9 cellular contexts compared by ENCODE assay signal in the genomic region with DNA sequence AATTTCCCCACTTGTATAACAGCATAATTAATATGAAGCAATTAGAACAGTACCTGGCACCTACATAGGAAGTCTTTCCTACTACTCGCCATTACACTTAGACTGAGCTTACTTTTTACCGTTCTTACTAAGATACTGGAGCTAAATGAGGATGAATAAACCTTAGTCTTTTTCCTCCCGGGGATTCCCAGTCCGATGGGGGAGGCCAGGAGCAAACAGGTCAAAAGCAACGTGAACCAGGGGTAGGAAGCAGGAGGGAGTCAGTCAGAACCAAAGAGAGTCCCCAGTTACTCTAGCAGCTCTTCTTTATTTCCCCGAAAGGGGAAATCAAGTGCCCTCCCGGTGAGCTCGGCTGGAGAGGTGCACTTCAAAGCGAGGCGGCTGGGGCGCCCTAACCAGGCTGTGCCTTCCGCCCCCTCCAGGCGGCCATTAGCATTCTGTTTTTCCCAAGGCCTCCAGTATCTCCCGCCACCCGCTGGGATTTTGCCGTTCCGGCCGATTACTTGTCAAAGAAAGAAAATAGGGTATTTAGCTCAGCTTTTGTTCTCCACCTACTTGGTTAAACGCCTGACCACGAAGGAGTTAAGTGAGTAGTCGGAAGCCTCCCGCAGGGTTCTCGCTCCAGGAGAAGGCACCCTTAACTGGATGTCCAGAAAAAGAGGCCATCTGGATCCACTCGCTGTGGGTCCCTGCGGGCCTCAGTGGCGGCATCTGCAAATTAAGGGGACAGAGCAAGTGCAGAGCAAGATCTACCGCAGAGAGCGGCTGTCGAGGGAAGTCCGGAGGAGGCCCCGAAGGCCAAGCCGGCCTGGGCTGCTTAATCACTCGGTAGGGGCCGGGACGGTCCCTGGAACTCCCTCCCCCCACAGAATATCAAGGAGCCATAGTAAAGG. TPM values are rescaled to one million over a fixed set of nuclear protein-coding genes. Genes with fewer than 3 reads are reported as not detected.
DNase-seq lines count a peak whose midpoint lies in the region; ATAC-seq and TF ChIP-seq lines count a peak whose summit lies in the region.
"Had no signal": no experiment of that assay in that cellular context is flagged by ENCODE, and none has a peak within 500 bp of the region (broad histone marks: within the 10 kb centered on the region; RNA-seq: fewer than 3 reads in every experiment).

No MANE protein-coding gene starts in this region.

- no peak overlapping the region for H2AK5ac ChIP-seq in mesenchymal stem cell (ENCODE audit: low read length, severe bottlenecking)

- no peak overlapping the region for H2BK5ac ChIP-seq in mesenchymal stem cell (ENCODE audit: low read depth, low read length, poor library complexity, severe bottlenecking)

- peak overlapping the region in 1 of 2 experiments; percentile 57 for H3K4me3 ChIP-seq in mesenchymal stem cell (ENCODE audit: insufficient read depth in 1 of 2, low read depth in 1 of 2, low read length in 2 of 2)

- H3K9me3 ChIP-seq in mesenchymal stem cell (ENCODE audit: control insufficient read depth, low read length): no peaks in the 10 kb centered on the region

- TF ChIP-seq CTCF in GM10266 (IDR thresholded peaks at IDR 0.05; ENCODE audit: control insufficient read depth, insufficient read depth, low read depth, missing control alignments): no peak
- TF ChIP-seq CTCF in HFFc6 (IDR thresholded peaks at IDR 0.05): peak; percentile 56

- H3K9me3 Mint-ChIP-seq in HFFc6: no peaks in the 10 kb centered on the region
- H3K9me3 Mint-ChIP-seq in activated naive CD8-positive, alpha-beta T cell treated with anti-CD3 and anti-CD28 coated beads, Interleukin-2, amount 10 ng/mL, durations not matched to agents 7 days and 5 days: no peaks in the 10 kb centered on the region
- H3K9me3 Mint-ChIP-seq: dendritic cell treated with granulocyte-macrophage colony-stimulating factor and Interleukin-4, amounts not matched to agents 40 ng/mL and 50 ng/mL, for 4 days had no signal

- H3K4me2 ChIP-seq in mesenchymal stem cell (ENCODE audit: low read length, poor library complexity, severe bottlenecking): peak overlapping the region; percentile 54

- no peak overlapping the region for H3K27ac ChIP-seq in mesenchymal stem cell (ENCODE audit: low read length, poor library complexity, severe bottlenecking)

- peak overlapping the region; percentile 72 for H3K4me3 Mint-ChIP-seq in HFFc6
- peak overlapping the region; percentile 69 for H3K4me3 Mint-ChIP-seq in activated naive CD8-positive, alpha-beta T cell treated with anti-CD3 and anti-CD28 coated beads, Interleukin-2, amount 10 ng/mL, durations not matched to agents 7 days and 5 days
- H3K4me3 Mint-ChIP-seq: dendritic cell treated with granulocyte-macrophage colony-stimulating factor and Interleukin-4, amounts not matched to agents 40 ng/mL and 50 ng/mL, for 4 days had no signal

- H2BK120ac ChIP-seq in mesenchymal stem cell (ENCODE audit: low read depth, low read length): no peak overlapping the region

- peaks cover 20% of the 10 kb centered on the region for H3K4me1 ChIP-seq in mesenchymal stem cell (ENCODE audit: control insufficient read depth, insufficient read depth, low read depth, low read length)

- H2BK12ac ChIP-seq in mesenchymal stem cell (ENCODE audit: low read length in 2 of 2): no peak overlapping the region

- peak; percentile 27 for DNase-seq in GM10266 (ENCODE audit: extremely low spot score)
- DNase-seq in HFFc6: no peak
- DNase-seq in activated naive CD8-positive, alpha-beta T cell treated with anti-CD3 and anti-CD28 coated beads, Interleukin-2, amount 10 ng/mL, durations not matched to agents 7 days and 5 days: peak; percentile 53
- no peak for DNase-seq in mesenchymal stem cell
- no peak for DNase-seq in activated effector memory CD4-positive, alpha-beta T cell treated with anti-CD3 and anti-CD28 coated beads, Interleukin-2, amount 50 U/mL, for 16 hours
- DNase-seq in DMS153 treated with DMSO at 0.1 percent for 48 hours (lab: John Stamatoyannopoulos, UW; ENCODE audit: unreplicated experiment): no peak
- no peak for DNase-seq in RKO (ENCODE audit: low spot score)

- ATAC-seq in activated naive CD8-positive, alpha-beta T cell treated with anti-CD3 and anti-CD28 coated beads, Interleukin-2, amount 10 ng/mL, durations not matched to agents 7 days and 5 days (ENCODE audit: low read depth): peak; percentile 59
- ATAC-seq in GM18873 (IDR thresholded peaks at IDR 0.05; ENCODE audit: low FRiP score, unreplicated experiment): no peak

- 3% methylated on average over 33 of the region's 35 CpGs for WGBS in mesenchymal stem cell

- no peak overlapping the region for H3K23ac ChIP-seq in mesenchymal stem cell (ENCODE audit: low read length in 2 of 2)

- H3K27me3 ChIP-seq in mesenchymal stem cell (ENCODE audit: control insufficient read depth in 1 of 2, insufficient read depth in 1 of 2, low read length in 2 of 2): peaks cover 83 to 86% of the 10 kb centered on the region in 2 experiments

- no peak overlapping the region for H3K9ac ChIP-seq in mesenchymal stem cell (ENCODE audit: low read length)

- peaks cover 70% of the 10 kb centered on the region for H3K27me3 Mint-ChIP-seq in HFFc6 (ENCODE audit: insufficient read depth)
- H3K27me3 Mint-ChIP-seq in activated naive CD8-positive, alpha-beta T cell treated with anti-CD3 and anti-CD28 coated beads, Interleukin-2, amount 10 ng/mL, durations not matched to agents 7 days and 5 days: peaks cover 87% of the 10 kb centered on the region

- H4K91ac ChIP-seq in mesenchymal stem cell (ENCODE audit: low read length): no peak overlapping the region

- no peak overlapping the region for H3K4ac ChIP-seq in mesenchymal stem cell (ENCODE audit: low read depth in 1 of 2, low read length in 2 of 2)

- no peak overlapping the region for H4K8ac ChIP-seq in mesenchymal stem cell (ENCODE audit: low read length)

- no peaks in the 10 kb centered on the region for H3K36me3 ChIP-seq in mesenchymal stem cell (ENCODE audit: control insufficient read depth in 1 of 2, insufficient read depth in 2 of 2, low read depth in 1 of 2, low read length in 2 of 2)

- no peak overlapping the region for H3K14ac ChIP-seq in mesenchymal stem cell (ENCODE audit: low read length in 2 of 2)

- no peaks in the 10 kb centered on the region for H3K79me1 ChIP-seq in mesenchymal stem cell (replicated peaks; ENCODE audit: low read length, poor library complexity, severe bottlenecking)

- H2AFZ ChIP-seq in mesenchymal stem cell (ENCODE audit: low read depth, low read length): no peak overlapping the region

- no peak overlapping the region for H3K18ac ChIP-seq in mesenchymal stem cell (ENCODE audit: low read depth in 1 of 2, low read length in 2 of 2)

- H3K36me3 Mint-ChIP-seq in HFFc6 (ENCODE audit: low read depth): no peaks in the 10 kb centered on the region; the same call in 1 of the 2 replicates
- H3K36me3 Mint-ChIP-seq in activated naive CD8-positive, alpha-beta T cell treated with anti-CD3 and anti-CD28 coated beads, Interleukin-2, amount 10 ng/mL, durations not matched to agents 7 days and 5 days: no peaks in the 10 kb centered on the region

- POLR2A ChIA-PET in activated naive CD8-positive, alpha-beta T cell treated with anti-CD3 and anti-CD28 coated beads, Interleukin-2, amount 10 ng/mL, durations not matched to agents 7 days and 5 days (lab: Charles Lee): no interaction called here

- no peak overlapping the region for H3K27ac Mint-ChIP-seq in HFFc6
- H3K27ac Mint-ChIP-seq in activated naive CD8-positive, alpha-beta T cell treated with anti-CD3 and anti-CD28 coated beads, Interleukin-2, amount 10 ng/mL, durations not matched to agents 7 days and 5 days: peak overlapping the region; percentile 13
- H3K27ac Mint-ChIP-seq: dendritic cell treated with granulocyte-macrophage colony-stimulating factor and Interleukin-4, amounts not matched to agents 40 ng/mL and 50 ng/mL, for 4 days had no signal

- H3K4me1 Mint-ChIP-seq in HFFc6 (ENCODE audit: low read depth): peaks cover 45% of the 10 kb centered on the region
- H3K4me1 Mint-ChIP-seq in activated naive CD8-positive, alpha-beta T cell treated with anti-CD3 and anti-CD28 coated beads, Interleukin-2, amount 10 ng/mL, durations not matched to agents 7 days and 5 days: peaks cover 40% of the 10 kb centered on the region

- H2BK15ac ChIP-seq in mesenchymal stem cell (ENCODE audit: low read depth, poor library complexity, severe bottlenecking): no peak overlapping the region

RNA-seq across cellular contexts. Expression of a gene that starts 6.3 kb away (rescaled TPM):
- total RNA-seq in HFFc6 (2021; fragmentation: NEBNext Ultra II Directional; extraction: Animal tissue kit (Norgen Biotek cat#: 25700)): not detected
- 10 to 100 TPM; 35.5 to 44.5 TPM for total RNA-seq in activated naive CD8-positive, alpha-beta T cell treated with anti-CD3 and anti-CD28 coated beads, Interleukin-2, amount 10 ng/mL, durations not matched to agents 7 days and 5 days
- not detected for polyA plus RNA-seq in mesenchymal stem cell (2013, experiment 1 of 2)
- polyA plus RNA-seq in mesenchymal stem cell (2013, experiment 2 of 2): not detected

Comparison
In these comparisons a context has a peak if more than half of its experiments do, and no peak if none do; other contexts are left out.
1. DNase-seq: peak in GM10266 (single experiment) and activated naive CD8-positive, alpha-beta T cell treated with anti-CD3 and anti-CD28 coated beads, Interleukin-2, amount 10 ng/mL, durations not matched to agents 7 days and 5 days (single experiment); none in HFFc6 (single experiment), mesenchymal stem cell (single experiment), activated effector memory CD4-positive, alpha-beta T cell treated with anti-CD3 and anti-CD28 coated beads, Interleukin-2, amount 50 U/mL, for 16 hours (single experiment), DMS153 treated with DMSO at 0.1 percent for 48 hours (single experiment) and RKO (single experiment).
2. RNA of a gene that starts 6.3 kb away (total RNA-seq): 35.5 to 44.5 TPM in activated naive CD8-positive, alpha-beta T cell treated with anti-CD3 and anti-CD28 coated beads, Interleukin-2, amount 10 ng/mL, durations not matched to agents 7 days and 5 days; not detected in HFFc6; every median in the first group is over 10 times any median in the second.